1 cellular context compared by ENCODE assay signal in the genomic region with DNA sequence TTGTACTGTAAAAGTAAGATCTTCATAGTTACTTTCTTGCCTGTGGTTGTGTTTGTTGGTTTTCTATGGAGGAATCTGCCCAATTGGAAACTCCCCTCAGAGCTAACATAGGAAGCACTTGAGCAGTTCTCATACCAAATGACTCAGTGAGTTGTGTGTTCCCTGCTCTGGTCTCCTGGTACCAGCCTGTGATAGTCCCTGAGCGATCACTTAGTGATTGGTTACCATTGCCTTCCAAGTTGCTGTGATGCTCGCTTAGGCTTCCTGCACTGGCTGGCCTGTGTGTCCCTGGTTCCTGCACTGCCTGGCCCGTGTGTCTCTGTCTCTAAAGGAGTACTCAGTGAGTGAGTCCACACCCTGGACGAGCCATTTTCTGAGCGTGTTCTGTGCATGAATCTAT.
TF ChIP-seq lines count a peak whose summit lies in the region.

No MANE protein-coding gene starts in this region.

TF ChIP-seq in GM23338, 12 proteins besides CTCF, POLR2A, EP300 and RAD21 (continued from another document):
- no peak for TF ChIP-seq ETS1 (IDR thresholded peaks at IDR 0.05)
